ENCODE assay signal across 2 cellular contexts in genomic region chr18:8658858-8659485, GRCh38.
TF ChIP-seq lines count a peak whose summit lies in the region.

No MANE protein-coding gene starts in this region.

TF ChIP-seq in GM23338, 12 proteins besides CTCF, POLR2A, EP300 and RAD21:
- TF ChIP-seq POLR2AphosphoS5 (IDR thresholded peaks at IDR 0.05; ENCODE audit: low read depth) (no peak), EZH2phosphoT487 (IDR thresholded peaks at IDR 0.05; ENCODE audit: unreplicated experiment) (no peak), ZNF114 (CRISPR knock-in tag; IDR thresholded peaks at IDR 0.05) (no peak), NANOG (IDR thresholded peaks at IDR 0.05; ENCODE audit: borderline replicate concordance) (no peak), ZNF331 (CRISPR knock-in tag; IDR thresholded peaks at IDR 0.05; ENCODE audit: low read depth) (no peak), JUNB (IDR thresholded peaks at IDR 0.05; ENCODE audit: unreplicated experiment) (no peak), CREB1 (CRISPR knock-in tag; IDR thresholded peaks at IDR 0.05; ENCODE audit: low read depth) (no peak), EZH2 (IDR thresholded peaks at IDR 0.05; ENCODE audit: low read depth, unreplicated experiment) (no peak), REST (IDR thresholded peaks at IDR 0.05; ENCODE audit: unreplicated experiment) (no peak)
- TF ChIP-seq, protein P1, sequence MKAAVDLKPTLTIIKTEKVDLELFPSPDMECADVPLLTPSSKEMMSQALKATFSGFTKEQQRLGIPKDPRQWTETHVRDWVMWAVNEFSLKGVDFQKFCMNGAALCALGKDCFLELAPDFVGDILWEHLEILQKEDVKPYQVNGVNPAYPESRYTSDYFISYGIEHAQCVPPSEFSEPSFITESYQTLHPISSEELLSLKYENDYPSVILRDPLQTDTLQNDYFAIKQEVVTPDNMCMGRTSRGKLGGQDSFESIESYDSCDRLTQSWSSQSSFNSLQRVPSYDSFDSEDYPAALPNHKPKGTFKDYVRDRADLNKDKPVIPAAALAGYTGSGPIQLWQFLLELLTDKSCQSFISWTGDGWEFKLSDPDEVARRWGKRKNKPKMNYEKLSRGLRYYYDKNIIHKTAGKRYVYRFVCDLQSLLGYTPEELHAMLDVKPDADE (IDR thresholded peaks at IDR 0.05): no peak
- TF ChIP-seq, protein P2, sequence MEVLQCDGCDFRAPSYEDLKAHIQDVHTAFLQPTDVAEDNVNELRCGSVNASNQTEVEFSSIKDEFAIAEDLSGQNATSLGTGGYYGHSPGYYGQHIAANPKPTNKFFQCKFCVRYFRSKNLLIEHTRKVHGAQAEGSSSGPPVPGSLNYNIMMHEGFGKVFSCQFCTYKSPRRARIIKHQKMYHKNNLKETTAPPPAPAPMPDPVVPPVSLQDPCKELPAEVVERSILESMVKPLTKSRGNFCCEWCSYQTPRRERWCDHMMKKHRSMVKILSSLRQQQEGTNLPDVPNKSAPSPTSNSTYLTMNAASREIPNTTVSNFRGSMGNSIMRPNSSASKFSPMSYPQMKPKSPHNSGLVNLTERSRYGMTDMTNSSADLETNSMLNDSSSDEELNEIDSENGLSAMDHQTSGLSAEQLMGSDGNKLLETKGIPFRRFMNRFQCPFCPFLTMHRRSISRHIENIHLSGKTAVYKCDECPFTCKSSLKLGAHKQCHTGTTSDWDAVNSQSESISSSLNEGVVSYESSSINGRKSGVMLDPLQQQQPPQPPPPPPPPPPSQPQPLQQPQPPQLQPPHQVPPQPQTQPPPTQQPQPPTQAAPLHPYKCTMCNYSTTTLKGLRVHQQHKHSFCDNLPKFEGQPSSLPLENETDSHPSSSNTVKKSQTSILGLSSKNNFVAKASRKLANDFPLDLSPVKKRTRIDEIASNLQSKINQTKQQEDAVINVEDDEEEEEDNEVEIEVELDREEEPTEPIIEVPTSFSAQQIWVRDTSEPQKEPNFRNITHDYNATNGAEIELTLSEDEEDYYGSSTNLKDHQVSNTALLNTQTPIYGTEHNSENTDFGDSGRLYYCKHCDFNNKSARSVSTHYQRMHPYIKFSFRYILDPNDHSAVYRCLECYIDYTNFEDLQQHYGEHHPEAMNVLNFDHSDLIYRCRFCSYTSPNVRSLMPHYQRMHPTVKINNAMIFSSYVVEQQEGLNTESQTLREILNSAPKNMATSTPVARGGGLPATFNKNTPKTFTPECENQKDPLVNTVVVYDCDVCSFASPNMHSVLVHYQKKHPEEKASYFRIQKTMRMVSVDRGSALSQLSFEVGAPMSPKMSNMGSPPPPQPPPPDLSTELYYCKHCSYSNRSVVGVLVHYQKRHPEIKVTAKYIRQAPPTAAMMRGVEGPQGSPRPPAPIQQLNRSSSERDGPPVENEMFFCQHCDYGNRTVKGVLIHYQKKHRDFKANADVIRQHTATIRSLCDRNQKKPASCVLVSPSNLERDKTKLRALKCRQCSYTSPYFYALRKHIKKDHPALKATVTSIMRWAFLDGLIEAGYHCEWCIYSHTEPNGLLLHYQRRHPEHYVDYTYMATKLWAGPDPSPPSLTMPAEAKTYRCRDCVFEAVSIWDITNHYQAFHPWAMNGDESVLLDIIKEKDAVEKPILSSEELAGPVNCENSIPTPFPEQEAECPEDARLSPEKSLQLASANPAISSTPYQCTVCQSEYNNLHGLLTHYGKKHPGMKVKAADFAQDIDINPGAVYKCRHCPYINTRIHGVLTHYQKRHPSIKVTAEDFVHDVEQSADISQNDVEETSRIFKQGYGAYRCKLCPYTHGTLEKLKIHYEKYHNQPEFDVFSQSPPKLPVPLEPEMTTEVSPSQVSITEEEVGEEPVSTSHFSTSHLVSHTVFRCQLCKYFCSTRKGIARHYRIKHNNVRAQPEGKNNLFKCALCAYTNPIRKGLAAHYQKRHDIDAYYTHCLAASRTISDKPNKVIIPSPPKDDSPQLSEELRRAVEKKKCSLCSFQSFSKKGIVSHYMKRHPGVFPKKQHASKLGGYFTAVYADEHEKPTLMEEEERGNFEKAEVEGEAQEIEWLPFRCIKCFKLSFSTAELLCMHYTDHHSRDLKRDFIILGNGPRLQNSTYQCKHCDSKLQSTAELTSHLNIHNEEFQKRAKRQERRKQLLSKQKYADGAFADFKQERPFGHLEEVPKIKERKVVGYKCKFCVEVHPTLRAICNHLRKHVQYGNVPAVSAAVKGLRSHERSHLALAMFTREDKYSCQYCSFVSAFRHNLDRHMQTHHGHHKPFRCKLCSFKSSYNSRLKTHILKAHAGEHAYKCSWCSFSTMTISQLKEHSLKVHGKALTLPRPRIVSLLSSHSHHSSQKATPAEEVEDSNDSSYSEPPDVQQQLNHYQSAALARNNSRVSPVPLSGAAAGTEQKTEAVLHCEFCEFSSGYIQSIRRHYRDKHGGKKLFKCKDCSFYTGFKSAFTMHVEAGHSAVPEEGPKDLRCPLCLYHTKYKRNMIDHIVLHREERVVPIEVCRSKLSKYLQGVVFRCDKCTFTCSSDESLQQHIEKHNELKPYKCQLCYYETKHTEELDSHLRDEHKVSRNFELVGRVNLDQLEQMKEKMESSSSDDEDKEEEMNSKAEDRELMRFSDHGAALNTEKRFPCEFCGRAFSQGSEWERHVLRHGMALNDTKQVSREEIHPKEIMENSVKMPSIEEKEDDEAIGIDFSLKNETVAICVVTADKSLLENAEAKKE (CRISPR knock-in tag; IDR thresholded peaks at IDR 0.05): no peak
TF ChIP-seq in GM23338: peak in this region for 0.

TF ChIP-seq in K562, 482 proteins besides CTCF, POLR2A, EP300 and RAD21:
- TF ChIP-seq CREBBP (IDR thresholded peaks at IDR 0.05; ENCODE audit: low read depth, low read length) (no peak), ZNF232 (CRISPR knock-in tag; IDR thresholded peaks at IDR 0.05) (no peak), RERE (CRISPR knock-in tag; IDR thresholded peaks at IDR 0.05; ENCODE audit: borderline replicate concordance) (no peak), TAF7 (tag; IDR thresholded peaks at IDR 0.05) (no peak), L3MBTL2 (IDR thresholded peaks at IDR 0.05) (peak; percentile 26; the same call in 1 of the 2 replicates), ETV5 (CRISPR knock-in tag; IDR thresholded peaks at IDR 0.05; ENCODE audit: low read depth) (no peak), POU5F1 (IDR thresholded peaks at IDR 0.05; ENCODE audit: borderline replicate concordance, low read depth, low read length, partially characterized antibody) (no peak), SRF (CRISPR knock-in tag; IDR thresholded peaks at IDR 0.05) (no peak), ZNF511 (CRISPR knock-in tag; IDR thresholded peaks at IDR 0.05) (no peak)
- TF ChIP-seq, protein P3, sequence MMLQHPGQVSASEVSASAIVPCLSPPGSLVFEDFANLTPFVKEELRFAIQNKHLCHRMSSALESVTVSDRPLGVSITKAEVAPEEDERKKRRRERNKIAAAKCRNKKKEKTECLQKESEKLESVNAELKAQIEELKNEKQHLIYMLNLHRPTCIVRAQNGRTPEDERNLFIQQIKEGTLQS (IDR thresholded peaks at IDR 0.05): peak; percentile 57
- TF ChIP-seq, protein P3 (CRISPR knock-in tag; conservative IDR thresholded peaks at IDR 0.05): no peak
- TF ChIP-seq, protein P4, sequence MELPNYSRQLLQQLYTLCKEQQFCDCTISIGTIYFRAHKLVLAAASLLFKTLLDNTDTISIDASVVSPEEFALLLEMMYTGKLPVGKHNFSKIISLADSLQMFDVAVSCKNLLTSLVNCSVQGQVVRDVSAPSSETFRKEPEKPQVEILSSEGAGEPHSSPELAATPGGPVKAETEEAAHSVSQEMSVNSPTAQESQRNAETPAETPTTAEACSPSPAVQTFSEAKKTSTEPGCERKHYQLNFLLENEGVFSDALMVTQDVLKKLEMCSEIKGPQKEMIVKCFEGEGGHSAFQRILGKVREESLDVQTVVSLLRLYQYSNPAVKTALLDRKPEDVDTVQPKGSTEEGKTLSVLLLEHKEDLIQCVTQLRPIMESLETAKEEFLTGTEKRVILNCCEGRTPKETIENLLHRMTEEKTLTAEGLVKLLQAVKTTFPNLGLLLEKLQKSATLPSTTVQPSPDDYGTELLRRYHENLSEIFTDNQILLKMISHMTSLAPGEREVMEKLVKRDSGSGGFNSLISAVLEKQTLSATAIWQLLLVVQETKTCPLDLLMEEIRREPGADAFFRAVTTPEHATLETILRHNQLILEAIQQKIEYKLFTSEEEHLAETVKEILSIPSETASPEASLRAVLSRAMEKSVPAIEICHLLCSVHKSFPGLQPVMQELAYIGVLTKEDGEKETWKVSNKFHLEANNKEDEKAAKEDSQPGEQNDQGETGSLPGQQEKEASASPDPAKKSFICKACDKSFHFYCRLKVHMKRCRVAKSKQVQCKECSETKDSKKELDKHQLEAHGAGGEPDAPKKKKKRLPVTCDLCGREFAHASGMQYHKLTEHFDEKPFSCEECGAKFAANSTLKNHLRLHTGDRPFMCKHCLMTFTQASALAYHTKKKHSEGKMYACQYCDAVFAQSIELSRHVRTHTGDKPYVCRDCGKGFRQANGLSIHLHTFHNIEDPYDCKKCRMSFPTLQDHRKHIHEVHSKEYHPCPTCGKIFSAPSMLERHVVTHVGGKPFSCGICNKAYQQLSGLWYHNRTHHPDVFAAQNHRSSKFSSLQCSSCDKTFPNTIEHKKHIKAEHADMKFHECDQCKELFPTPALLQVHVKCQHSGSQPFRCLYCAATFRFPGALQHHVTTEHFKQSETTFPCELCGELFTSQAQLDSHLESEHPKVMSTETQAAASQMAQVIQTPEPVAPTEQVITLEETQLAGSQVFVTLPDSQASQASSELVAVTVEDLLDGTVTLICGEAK (IDR thresholded peaks at IDR 0.05): no peak
- TF ChIP-seq, protein P4 (CRISPR knock-in tag; IDR thresholded peaks at IDR 0.05): no peak
